ENCODE assay signal across 9 cellular contexts in the genomic region with DNA sequence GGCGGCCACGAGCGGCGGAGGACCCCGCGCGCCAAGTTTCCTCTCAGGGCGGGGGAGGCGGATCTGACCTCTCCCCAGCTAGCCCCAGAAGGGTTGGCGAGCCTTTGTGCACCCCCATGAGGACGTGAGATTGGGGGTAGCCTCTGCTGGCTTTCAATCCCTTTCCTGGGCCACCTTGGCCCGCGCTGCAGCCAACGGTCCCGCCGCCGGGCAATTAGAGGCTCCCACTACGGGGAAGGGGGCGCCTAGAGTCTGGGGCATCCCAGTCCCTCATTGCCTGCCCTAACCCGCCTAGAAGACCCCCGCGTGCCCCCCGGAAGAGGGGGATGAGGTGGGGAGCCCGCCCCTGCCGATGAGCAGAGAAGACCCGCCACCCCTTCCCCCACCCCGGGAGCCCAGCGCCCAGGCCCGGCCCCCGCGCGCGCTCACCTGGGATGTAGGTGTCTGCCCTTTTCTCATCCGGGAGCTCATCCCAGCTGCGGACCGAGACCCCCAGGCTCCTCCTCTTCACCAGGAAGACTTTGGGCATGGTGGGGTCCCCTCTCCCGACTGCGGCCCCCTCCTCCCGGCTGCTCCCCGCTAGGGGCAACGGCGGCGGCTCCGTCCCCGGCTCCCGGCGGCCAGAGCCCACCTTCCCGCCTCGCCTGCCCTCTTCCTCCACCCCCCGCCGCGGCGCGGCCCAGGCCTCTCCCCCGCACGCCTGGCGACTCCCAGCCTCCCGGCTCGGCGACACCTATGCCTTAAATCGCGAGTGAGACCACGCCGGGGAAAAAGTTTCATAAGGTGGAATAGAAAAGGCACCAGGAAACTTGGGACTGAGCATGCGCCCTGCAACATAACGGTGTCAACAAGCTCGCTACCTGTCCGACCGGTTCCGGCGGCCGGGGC. TPM values are rescaled to one million over a fixed set of nuclear protein-coding genes. Genes with fewer than 3 reads are reported as not detected.
A peak's percentile ranks its signal among the peaks of the same experiment; 100 is the strongest.
DNase-seq lines count a peak whose midpoint lies in the region; ATAC-seq and TF ChIP-seq lines count a peak whose summit lies in the region.
"Had no signal": no experiment of that assay in that cellular context is flagged by ENCODE, and none has a peak within 500 bp of the region (broad histone marks: within the 10 kb centered on the region; RNA-seq: fewer than 3 reads in every experiment).

A gene (minus strand): TSS at position 811 of the 888 bp plus-strand sequence. CDS start 282 bp downstream, at position 529.

- peaks cover 31 to 100% (median 93%) of the 10 kb centered on the region in 7 donors for H3K27me3 ChIP-seq in heart right ventricle
- H3K27me3 ChIP-seq in RWPE2 (ENCODE audit: insufficient read depth, poor library complexity, severe bottlenecking) = no peaks in the 10 kb centered on the region
- H3K27me3 ChIP-seq in sigmoid colon = peaks cover 36 to 93% (median 63%) of the 10 kb centered on the region in 3 donors

- ATAC-seq in heart right ventricle (no peak), Right ventricle myocardium superior (ENCODE audit: poor library complexity) (no peak), RWPE2 (ENCODE audit: low read depth) (peak; percentile 73), GM18511 (IDR thresholded peaks at IDR 0.05; ENCODE audit: unreplicated experiment) (no peak)

- no peaks in the 10 kb centered on the region for H3K9me3 ChIP-seq in heart right ventricle
- no peaks in the 10 kb centered on the region for H3K9me3 ChIP-seq in RWPE2 (ENCODE audit: severe bottlenecking)
- H3K9me3 ChIP-seq in sigmoid colon = no peaks in the 10 kb centered on the region

- H3K4me1 ChIP-seq in heart right ventricle (peaks cover 0 to 30% (median 22%) of the 10 kb centered on the region in 9 donors), RWPE2 (ENCODE audit: insufficient read depth, poor library complexity, severe bottlenecking) (no peaks in the 10 kb centered on the region), sigmoid colon (peaks cover 0 to 31% (median 24%) of the 10 kb centered on the region in 4 donors)

- intact Hi-C loops in heart right ventricle (cut with DNase I) (no loop called here), Right ventricle myocardium superior (cut with DNase I) (no loop called here), sigmoid colon (cut with DNase I) (no loop called here)

- peak within 1 kb of the TSS in 9 of 10 donors; percentile 16 to 51 (median 35) for H3K4me3 ChIP-seq in heart right ventricle
- peak within 1 kb of the TSS; percentile 62 for H3K4me3 ChIP-seq in RWPE2 (ENCODE audit: severe bottlenecking)
- H3K4me3 ChIP-seq in sigmoid colon = peak within 1 kb of the TSS; percentile 16 to 52 (median 42)

- WGBS in heart right ventricle, 2 donors = 2% methylated on average over 68 to 72 of the region's 72 CpGs
- 1 to 2% methylated on average over 72 of the region's 72 CpGs for WGBS in sigmoid colon, 2 donors

- no peak for TF ChIP-seq POLR2A in sigmoid colon (IDR thresholded peaks at IDR 0.05)

- H3K27ac ChIP-seq in heart right ventricle = no peak within 1 kb of the TSS
- H3K27ac ChIP-seq in RWPE2 (ENCODE audit: poor library complexity, severe bottlenecking) = peak within 1 kb of the TSS; percentile 22
- H3K27ac ChIP-seq in sigmoid colon = peak within 1 kb of the TSS in 2 of 4 donors; percentile 6 to 44

- DNase-seq in heart right ventricle = no peak
- DNase-seq in Right ventricle myocardium superior = no peak
- peak; percentile 94 for DNase-seq in RWPE2 (ENCODE audit: low spot score)
- DNase-seq in glomerular visceral epithelial cell (ENCODE audit: extremely low spot score) = peak; percentile 9
- no peak for DNase-seq in sigmoid colon
- DNase-seq in T1000 (lab: John Stamatoyannopoulos, UW) = no peak
- no peak for DNase-seq in MV-4-11 (lab: John Stamatoyannopoulos, UW)

- no peak for TF ChIP-seq EP300 in sigmoid colon (IDR thresholded peaks at IDR 0.05)

- H3K36me3 ChIP-seq in heart right ventricle = no peaks in the 10 kb centered on the region
- no peaks in the 10 kb centered on the region; the same call in 1 of the 2 replicates for H3K36me3 ChIP-seq in RWPE2 (ENCODE audit: low read depth)
- H3K36me3 ChIP-seq in sigmoid colon = no peaks in the 10 kb centered on the region

- TF ChIP-seq CTCF in heart right ventricle (IDR thresholded peaks at IDR 0.05) (no peak), RWPE2 (IDR thresholded peaks at IDR 0.05; ENCODE audit: poor library complexity, severe bottlenecking) (peak; percentile 4), sigmoid colon (IDR thresholded peaks at IDR 0.05) (no peak)

RNA-seq across cellular contexts. Expression of the gene that starts here (rescaled TPM):
- total RNA-seq in heart right ventricle (not detected), Right ventricle myocardium superior (not detected), sigmoid colon (not detected)
- polyA plus RNA-seq in heart right ventricle (not detected), sigmoid colon (10 to 100 TPM in 2 of 3 donors, 1 to 10 TPM in 1; 9.6 to 15.7 (median 13.2) TPM)
- total RNA-seq: activated naive CD4-positive, alpha-beta T cell treated with anti-CD3 and anti-CD28 coated beads, Interleukin-2, amount 50 U/mL, for 72 hours had no signal

Comparison
In these comparisons a context has a peak if more than half of its experiments do, and no peak if none do; other contexts are left out.
1. RNA of the gene that starts here (polyA plus RNA-seq): 9.6 to 15.7 TPM in sigmoid colon; not detected in heart right ventricle; every median in the first group is over 10 times any median in the second.
2. DNase-seq: peak in RWPE2 (single experiment) and glomerular visceral epithelial cell (single experiment); none in heart right ventricle (0 of 2), Right ventricle myocardium superior (single experiment), sigmoid colon (single experiment), T1000 (single experiment) and MV-4-11 (single experiment).
3. Peak in every context shown above with its lines, with median percentiles within 50 percentile points of each other: H3K4me3 ChIP-seq.